1 cellular context compared by ENCODE assay signal in genomic region chr10:110356628-110357245, GRCh38.
TF ChIP-seq lines count a peak whose summit lies in the region.

No MANE protein-coding gene starts in this region.

TF ChIP-seq in K562, 482 proteins besides CTCF, POLR2A, EP300 and RAD21:
- TF ChIP-seq, protein P1, sequence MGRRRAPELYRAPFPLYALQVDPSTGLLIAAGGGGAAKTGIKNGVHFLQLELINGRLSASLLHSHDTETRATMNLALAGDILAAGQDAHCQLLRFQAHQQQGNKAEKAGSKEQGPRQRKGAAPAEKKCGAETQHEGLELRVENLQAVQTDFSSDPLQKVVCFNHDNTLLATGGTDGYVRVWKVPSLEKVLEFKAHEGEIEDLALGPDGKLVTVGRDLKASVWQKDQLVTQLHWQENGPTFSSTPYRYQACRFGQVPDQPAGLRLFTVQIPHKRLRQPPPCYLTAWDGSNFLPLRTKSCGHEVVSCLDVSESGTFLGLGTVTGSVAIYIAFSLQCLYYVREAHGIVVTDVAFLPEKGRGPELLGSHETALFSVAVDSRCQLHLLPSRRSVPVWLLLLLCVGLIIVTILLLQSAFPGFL (CRISPR knock-in tag; IDR thresholded peaks at IDR 0.05): no peak
- no peak for TF ChIP-seq ZNF551 (CRISPR knock-in tag; IDR thresholded peaks at IDR 0.05)
- TF ChIP-seq LARP7 (IDR thresholded peaks at IDR 0.05): no peak
- TF ChIP-seq PML (IDR thresholded peaks at IDR 0.05; ENCODE audit: low read length): no peak
- TF ChIP-seq ATF3 (IDR thresholded peaks at IDR 0.05): 0 out of 2 replicates have a peak, but pooled peaks have one; percentile 1
- TF ChIP-seq ATF3 (CRISPR knock-in tag; conservative IDR thresholded peaks at IDR 0.05): no peak
- TF ChIP-seq RFX5 (IDR thresholded peaks at IDR 0.05; ENCODE audit: low read depth, low read length): no peak
